8 cellular contexts compared by ENCODE assay signal in genomic region chr13:33542309-33543088, GRCh38.
DNase-seq lines count a peak whose midpoint lies in the region; ATAC-seq and TF ChIP-seq lines count a peak whose summit lies in the region.

No MANE protein-coding gene starts in this region.

- H3K4me2 ChIP-seq in mammary epithelial cell (ENCODE audit: insufficient read depth, low read depth, low read length) = peak overlapping the region; percentile 95

- 0% methylated on average over 27 of the region's 70 CpGs for WGBS in mammary epithelial cell (ENCODE audit: low coverage, missing lambda C conversion rate)

- H3K36me3 ChIP-seq in mammary epithelial cell (ENCODE audit: insufficient read depth, low read length) (no peaks in the 10 kb centered on the region), iPS-20b (ENCODE audit: insufficient read depth, low read depth, low read length) (no peaks in the 10 kb centered on the region)

- in situ Hi-C loops in ACHN (cut with HindIII; ENCODE audit: low pct_ligation_motif_present, low pct_unique_long_range_greater_than_20kb, low sequenced_read_pairs) = no loop called here
- in situ Hi-C loops in mammary epithelial cell (cut with MboI; ENCODE audit: low sequenced_read_pairs in 2 of 2) = loop anchor here in 1 of 2 donors (5.0 to 25.0 kb wide), 2 partner anchors 180 to 305 kb away; no protein-coding TSS in a partner anchor

- DNase-seq in ACHN (peak; percentile 94), NCI-H2171 treated with DMSO at 0.1 percent for 48 hours (lab: John Stamatoyannopoulos, UW) (peak; percentile 97), mammary epithelial cell (peak; percentile 98)

- ATAC-seq in GM18867 (IDR thresholded peaks at IDR 0.05; ENCODE audit: unreplicated experiment) (peak; percentile 87), HG03103 (IDR thresholded peaks at IDR 0.05; ENCODE audit: low read depth, unreplicated experiment) (peak; percentile 74)

- H2AFZ ChIP-seq in mammary epithelial cell (ENCODE audit: low read depth, low read length) = peak overlapping the region; percentile 97

- H3K9ac ChIP-seq in mammary epithelial cell (ENCODE audit: insufficient read depth, low read length) (peak overlapping the region; percentile 100), iPS-20b (ENCODE audit: low read depth, low read length) (peak overlapping the region; percentile 100)

- H3K27ac ChIP-seq in VCaP (peak overlapping the region; percentile 98), mammary epithelial cell (ENCODE audit: insufficient read depth, low read depth, low read length) (peak overlapping the region; percentile 99), iPS-20b (ENCODE audit: low read length) (peak overlapping the region; percentile 98), skin epidermis (peak overlapping the region; percentile 75 to 100 (median 97))

- no peaks in the 10 kb centered on the region for H3K79me2 ChIP-seq in mammary epithelial cell (ENCODE audit: insufficient read depth, low read length)

- CTCF ChIA-PET in mammary epithelial cell (lab: Charles Lee; ENCODE audit: low non-redundant PET) = interaction anchor here (0.6 to 1.0 kb wide), 7 partner anchors 79 to 1632 kb away, joined by 3 to 7 read pairs (median 4); partner anchors contain the start of gene STARD13

- H3K27me3 ChIP-seq in mammary epithelial cell (ENCODE audit: insufficient read depth, low read length) (no peaks in the 10 kb centered on the region), iPS-20b (ENCODE audit: insufficient read depth, low read length) (no peaks in the 10 kb centered on the region)

- dilution Hi-C loops in mammary epithelial cell (cut with HindIII; ENCODE audit: low sequenced_read_pairs) = no loop called here

- H3K4me1 ChIP-seq in mammary epithelial cell (ENCODE audit: insufficient read depth, low read length) (peaks cover 12% of the 10 kb centered on the region), iPS-20b (ENCODE audit: insufficient read depth, low read length) (peaks cover 28% of the 10 kb centered on the region)

- no peaks in the 10 kb centered on the region for H4K20me1 ChIP-seq in mammary epithelial cell (ENCODE audit: insufficient read depth, low read length)

- peak; percentile 96 for TF ChIP-seq CTCF in VCaP (conservative IDR thresholded peaks at IDR 0.05)
- peak; percentile 62 to 89 for TF ChIP-seq CTCF in mammary epithelial cell (conservative IDR thresholded peaks at IDR 0.05 in 1 of 2, IDR thresholded peaks at IDR 0.05 in 1 of 2; ENCODE audit: extremely low read depth in 1 of 2, insufficient read depth in 1 of 2, low read depth in 1 of 2, low read length in 2 of 2)

- BruUV-seq in mammary epithelial cell (replicated peaks; lab: Mats Ljungman, UMichigan) = no TSS peak

- peak overlapping the region; percentile 56 to 87 (median 66) for H3K4me3 ChIP-seq in mammary epithelial cell (replicated peaks in 1 of 3; ENCODE audit: insufficient read depth in 1 of 3, low read depth in 2 of 3, low read length in 3 of 3)
- H3K4me3 ChIP-seq in iPS-20b (ENCODE audit: low read length) = peak overlapping the region; percentile 94
- H3K4me3 ChIP-seq in skin epidermis = peak overlapping the region; percentile 16 to 56 (median 42)

- intact Hi-C loops in mammary epithelial cell (cut with micrococcal nuclease) = loop anchor here (1.0 to 5.0 kb wide), 12 partner anchors 101 to 1620 kb away; partner anchors contain the start of gene STARD13

- H3K9me3 ChIP-seq in mammary epithelial cell (replicated peaks; ENCODE audit: insufficient read depth, low read length) = no peaks in the 10 kb centered on the region
- no peaks in the 10 kb centered on the region for H3K9me3 ChIP-seq in iPS-20b (ENCODE audit: insufficient read depth, low read depth, low read length)

Comparison
In these comparisons a context has a peak if more than half of its experiments do, and no peak if none do; other contexts are left out.
1. Peak in every context shown above with its lines: DNase-seq, ATAC-seq, H3K4me3 ChIP-seq and H3K27ac ChIP-seq.
2. H3K4me3 ChIP-seq: peak in every context shown above with its lines; median percentile 94 in iPS-20b; 66 in mammary epithelial cell; 42 in skin epidermis.